In the genomic region with DNA sequence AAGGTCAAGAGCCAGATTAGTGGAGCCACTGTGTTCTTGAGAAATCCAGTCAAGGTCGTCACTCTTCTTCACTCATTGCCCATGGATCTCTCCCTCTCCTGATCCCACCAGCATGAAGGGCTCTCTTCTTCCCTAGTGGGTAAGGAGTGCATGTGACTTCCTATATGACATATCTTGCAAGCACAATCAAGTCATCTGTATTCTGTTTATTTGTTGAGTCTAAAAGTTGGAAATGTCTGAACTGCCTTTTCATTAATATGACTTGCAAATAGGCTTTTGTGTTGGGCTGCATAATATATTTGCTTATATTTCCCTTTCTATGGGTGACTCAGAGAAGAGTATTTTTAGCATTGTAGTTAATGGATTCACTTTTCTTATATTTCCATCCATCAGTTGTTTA, we compare ENCODE assay signal across 29 cellular contexts.
"Had no signal": no experiment of that assay in that cellular context is flagged by ENCODE, and none has a peak within 500 bp of the region (broad histone marks: within the 10 kb centered on the region; RNA-seq: fewer than 3 reads in every experiment).

No MANE protein-coding gene starts in this region.

- H3K4me3 ChIP-seq: ascending aorta, cardiac muscle cell had no signal

- H3K27me3 ChIP-seq: ascending aorta, cardiac muscle cell had no signal

- H3K4me1 ChIP-seq: ascending aorta had no signal

- DNase-seq: activated B cell treated with CpG ODN at 0.5 μM for 24 hours; activated CD4-positive, alpha-beta memory T cell treated with anti-CD3 and anti-CD28 coated beads for 36 hours; activated CD4-positive, alpha-beta T cell treated with anti-CD3 and anti-CD28 coated beads for 4 hours; activated CD4-positive, alpha-beta T cell treated with anti-CD3 and anti-CD28 coated beads, Interleukin-2, amount 10 ng/mL, durations not matched to agents 24 days and 14 days; activated CD4-positive, alpha-beta T cell treated with anti-CD3 and anti-CD28 coated beads, Interleukin-2, amount 50 U/mL, for 1 hour; activated CD4-positive, alpha-beta T cell treated with anti-CD3 and anti-CD28 coated beads, Interleukin-2, amount 50 U/mL, for 4 hours; activated CD4-positive, CD25-positive, alpha-beta regulatory T cell treated with anti-CD3 and anti-CD28 coated beads, Interleukin-2, amount 50 U/mL, for 72 hours; activated CD8-positive, alpha-beta memory T cell treated with anti-CD3 and anti-CD28 coated beads, Interleukin-2, amount 50 U/mL, for 4 hours; activated CD8-positive, alpha-beta T cell treated with anti-CD3 and anti-CD28 coated beads for 36 hours; activated effector memory CD4-positive, alpha-beta T cell treated with anti-CD3 and anti-CD28 coated beads, Interleukin-2, amount 50 U/mL, for 16 hours; activated gamma-delta T cell treated with Interleukin-2 at 50 U/mL for 16 hours; activated naive CD4-positive, alpha-beta T cell treated with anti-CD3 and anti-CD28 coated beads, Interleukin-2, amount 10 ng/mL, durations not matched to agents 7 days and 5 days; activated naive CD4-positive, alpha-beta T cell treated with Interleukin-2 at 50 U/mL for 16 hours; activated naive CD8-positive, alpha-beta T cell treated with anti-CD3 and anti-CD28 coated beads, Interleukin-2, amount 10 ng/mL, durations not matched to agents 7 days and 5 days; activated naive CD8-positive, alpha-beta T cell treated with anti-CD3 and anti-CD28 coated beads, Interleukin-2, amount 50 U/mL, for 24 hours; activated T-cell treated with anti-CD3 and anti-CD28 coated beads for 4 hours; activated T-cell treated with anti-CD3 and anti-CD28 coated beads, Interleukin-2, amount 50 U/mL, for 1 hour; activated T-cell treated with anti-CD3 and anti-CD28 coated beads, Interleukin-2, amount 50 U/mL, for 4 hours; activated T-cell treated with anti-CD3 and anti-CD28 coated beads, Interleukin-2, amount 50 U/mL, for 72 hours; amygdala; anterior cingulate cortex; caudate nucleus; cerebellar nuclear complex; T-helper 2 cell; T-helper 9 cell had no signal

- H3K9me3 ChIP-seq: ascending aorta had no signal

- H3K27ac ChIP-seq: ascending aorta, cardiac muscle cell, VCaP had no signal

- H3K36me3 ChIP-seq: ascending aorta, cardiac muscle cell had no signal

- ATAC-seq: activated CD8-positive, alpha-beta T cell treated with anti-CD3 and anti-CD28 coated beads for 36 hours; activated naive CD8-positive, alpha-beta T cell treated with anti-CD3 and anti-CD28 coated beads, Interleukin-2, amount 50 U/mL, for 24 hours; activated T-cell treated with anti-CD3 and anti-CD28 coated beads, Interleukin-2, amount 50 U/mL, for 4 hours; activated T-cell treated with anti-CD3 and anti-CD28 coated beads, Interleukin-2, amount 50 U/mL, for 72 hours; activated T-helper 17 cell treated with anti-CD3 and anti-CD28 coated beads, Interleukin-2, amount 50 U/mL, for 72 hours had no signal
